15 cellular contexts compared by ENCODE assay signal in the genomic region with DNA sequence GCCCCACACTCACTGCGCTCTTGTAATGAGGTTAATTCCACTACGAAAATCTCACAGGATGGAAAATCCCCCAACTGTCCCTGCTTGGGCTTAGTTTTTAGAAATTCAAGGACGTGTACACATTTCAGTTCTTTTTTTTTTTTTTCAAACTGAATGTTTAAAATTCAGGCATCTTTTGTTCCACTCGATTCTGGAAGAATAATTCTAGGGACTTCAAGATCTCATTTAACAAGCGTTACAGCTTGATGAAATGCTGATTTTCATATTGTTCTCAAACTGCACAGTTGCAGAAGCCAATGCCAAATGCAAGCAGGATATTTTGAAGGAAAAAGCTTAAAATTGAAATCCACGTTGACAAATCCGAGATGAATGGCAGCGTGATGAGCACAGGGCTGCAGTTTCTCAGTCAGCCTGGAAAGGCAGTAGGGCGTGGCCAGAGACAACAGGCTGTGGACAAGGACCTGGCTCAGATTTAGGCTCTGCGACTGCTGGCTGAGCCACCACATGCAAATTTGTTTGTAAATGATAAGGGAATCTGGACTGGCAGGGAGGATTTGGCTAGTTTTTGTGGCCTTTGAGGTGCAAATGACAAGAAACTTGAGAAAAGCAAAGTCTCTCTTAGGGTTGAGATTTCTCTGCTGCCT.
DNase-seq lines count a peak whose midpoint lies in the region; ATAC-seq, FAIRE-seq and TF ChIP-seq lines count a peak whose summit lies in the region.
"Had no signal": no experiment of that assay in that cellular context is flagged by ENCODE, and none has a peak within 500 bp of the region (broad histone marks: within the 10 kb centered on the region; RNA-seq: fewer than 3 reads in every experiment).

No MANE protein-coding gene starts in this region.

- H4K8ac ChIP-seq in mesenchymal stem cell (ENCODE audit: low read length), result no peak overlapping the region

- no peak for TF ChIP-seq CTCF in K562 (IDR thresholded peaks at IDR 0.05 in 2 of 3, conservative IDR thresholded peaks at IDR 0.05 in 1 of 3; ENCODE audit: insufficient read depth in 2 of 3, low read depth in 1 of 3, low read length in 3 of 3)
- peak in 1 of 6 experiments; percentile 10 for TF ChIP-seq CTCF in thyroid gland (IDR thresholded peaks at IDR 0.05)

- no peak for TF ChIP-seq POLR2A in K562 (conservative IDR thresholded peaks at IDR 0.05)
- no peak for TF ChIP-seq POLR2A in thyroid gland (IDR thresholded peaks at IDR 0.05)

- CTCF ChIA-PET in K562 (lab: Yijun Ruan, JAX; ENCODE audit: low intra/inter-chr PET ratio), result no interaction called here

- H3K9ac ChIP-seq in K562 (ENCODE audit: insufficient read depth in 1 of 2, low read depth in 2 of 2, low read length in 2 of 2) (no peak overlapping the region), mesenchymal stem cell (ENCODE audit: low read length) (no peak overlapping the region)

- H3K14ac ChIP-seq in mesenchymal stem cell (ENCODE audit: low read length in 2 of 2), result no peak overlapping the region

- WGBS in K562 (ENCODE audit: insufficient coverage, low coverage, missing lambda C conversion rate), result 1% methylated on average over 10 of the region's 10 CpGs
- WGBS in mesenchymal stem cell, result 75% methylated on average over 10 of the region's 10 CpGs
- 45 to 59% methylated on average over 10 of the region's 10 CpGs for WGBS in thyroid gland, 2 donors

- H3K27me3 ChIP-seq in K562 (ENCODE audit: control insufficient read depth in 2 of 2, insufficient read depth in 2 of 2, low read length in 2 of 2) (peaks cover 33 to 56% of the 10 kb centered on the region in 2 experiments; a peak in 4 of 5 replicates), mesenchymal stem cell (ENCODE audit: control insufficient read depth in 1 of 2, insufficient read depth in 1 of 2, low read length in 2 of 2) (peaks cover 5 to 13% of the 10 kb centered on the region in 2 experiments), thyroid gland (no peaks in the 10 kb centered on the region)
- H3K27me3 ChIP-seq: BE2C, Peyer's patch had no signal

- H2BK5ac ChIP-seq in mesenchymal stem cell (ENCODE audit: low read depth, low read length, poor library complexity, severe bottlenecking), result no peak overlapping the region

- H3K79me1 ChIP-seq in mesenchymal stem cell (replicated peaks; ENCODE audit: low read length, poor library complexity, severe bottlenecking), result no peaks in the 10 kb centered on the region

- no peak overlapping the region for H4K91ac ChIP-seq in mesenchymal stem cell (ENCODE audit: low read length)

- no peak for TF ChIP-seq RAD21 in K562 (CRISPR knock-in tag; conservative IDR thresholded peaks at IDR 0.05 in 1 of 2, IDR thresholded peaks at IDR 0.05 in 1 of 2)

- no peak overlapping the region for H3K4ac ChIP-seq in mesenchymal stem cell (ENCODE audit: low read depth in 1 of 2, low read length in 2 of 2)

- no peak overlapping the region for H3K27ac Mint-ChIP-seq in stimulated activated memory B cell treated with anti-CD40 and anti-IgM and Interleukin-4, amounts not matched to agents 10 μg/mL and 1 μg/mL and 100 μg/mL, for 72 hours
- H3K27ac Mint-ChIP-seq: CD4-positive, alpha-beta memory T cell had no signal

- intact Hi-C loops in K562 (cut with micrococcal nuclease), result no loop called here
- intact Hi-C loops in thyroid gland (cut with DNase I), result loop anchor here (10.0 kb wide), 1 partner anchor 102 kb away; no protein-coding TSS in a partner anchor
- intact Hi-C loops in Right ventricle myocardium superior (cut with DNase I), result no loop called here

- no TSS peak for BruUV-seq in K562 (replicated peaks; lab: Mats Ljungman, UMichigan)

- no peak overlapping the region for H2BK15ac ChIP-seq in mesenchymal stem cell (ENCODE audit: low read depth, poor library complexity, severe bottlenecking)

- no peaks in the 10 kb centered on the region for H3K9me1 ChIP-seq in K562 (ENCODE audit: control insufficient read depth, insufficient read depth, low read length)

- no peaks in the 10 kb centered on the region for H3K9me3 Mint-ChIP-seq in stimulated activated memory B cell treated with anti-CD40 and anti-IgM and Interleukin-4, amounts not matched to agents 10 μg/mL and 1 μg/mL and 100 μg/mL, for 72 hours
- H3K9me3 Mint-ChIP-seq: CD4-positive, alpha-beta memory T cell had no signal

- H3K36me3 ChIP-seq in K562 (ENCODE audit: control insufficient read depth, insufficient read depth, low read length), result no peaks in the 10 kb centered on the region
- no peaks in the 10 kb centered on the region for H3K36me3 ChIP-seq in mesenchymal stem cell (ENCODE audit: control insufficient read depth in 1 of 2, insufficient read depth in 2 of 2, low read depth in 1 of 2, low read length in 2 of 2)
- H3K36me3 ChIP-seq in thyroid gland, result no peaks in the 10 kb centered on the region
- H3K36me3 ChIP-seq: BE2C, Peyer's patch had no signal

- H3K4me1 ChIP-seq in K562 (replicated peaks in 1 of 2; ENCODE audit: control insufficient read depth in 2 of 2, insufficient read depth in 2 of 2, low read length in 2 of 2) (peaks cover 0 to 3% of the 10 kb centered on the region in 2 experiments; a peak in 1 of 5 replicates), mesenchymal stem cell (ENCODE audit: control insufficient read depth, insufficient read depth, low read depth, low read length) (peaks cover 35% of the 10 kb centered on the region), thyroid gland (peaks cover 14 to 34% of the 10 kb centered on the region in 2 donors)
- H3K4me1 ChIP-seq: BE2C, Peyer's patch had no signal

- no peak overlapping the region for H2BK12ac ChIP-seq in mesenchymal stem cell (ENCODE audit: low read length in 2 of 2)

- in situ Hi-C loops in K562 (cut with MboI), result no loop called here

- no peaks in the 10 kb centered on the region for H3K4me1 Mint-ChIP-seq in stimulated activated memory B cell treated with anti-CD40 and anti-IgM and Interleukin-4, amounts not matched to agents 10 μg/mL and 1 μg/mL and 100 μg/mL, for 72 hours
- H3K4me1 Mint-ChIP-seq: CD4-positive, alpha-beta memory T cell had no signal

- no peaks in the 10 kb centered on the region for H3K36me3 Mint-ChIP-seq in stimulated activated memory B cell treated with anti-CD40 and anti-IgM and Interleukin-4, amounts not matched to agents 10 μg/mL and 1 μg/mL and 100 μg/mL, for 72 hours
- H3K36me3 Mint-ChIP-seq: CD4-positive, alpha-beta memory T cell had no signal

- FAIRE-seq in K562 (lab: Jason Lieb, UNC), result peak; percentile 46

- no peak overlapping the region for H3K23ac ChIP-seq in mesenchymal stem cell (ENCODE audit: low read length in 2 of 2)

- H3K4me3 ChIP-seq in K562 (no peak overlapping the region), mesenchymal stem cell (ENCODE audit: insufficient read depth in 1 of 2, low read depth in 1 of 2, low read length in 2 of 2) (no peak overlapping the region), thyroid gland (replicated peaks in 1 of 3) (no peak overlapping the region)
- H3K4me3 ChIP-seq: Peyer's patch had no signal

- H2AFZ ChIP-seq in K562 (ENCODE audit: low read depth, low read length) (no peak overlapping the region), mesenchymal stem cell (ENCODE audit: low read depth, low read length) (no peak overlapping the region)

- no peak for TF ChIP-seq EP300 in K562 (IDR thresholded peaks at IDR 0.05; ENCODE audit: low read length)

- H3K27ac ChIP-seq in K562 (ENCODE audit: extremely low read depth, low read depth, low read length) (no peak overlapping the region), mesenchymal stem cell (ENCODE audit: low read length, poor library complexity, severe bottlenecking) (no peak overlapping the region), thyroid gland (peak overlapping the region; percentile 5 to 83 (median 61))
- H3K27ac ChIP-seq: Peyer's patch had no signal

- no peak for ATAC-seq in K562
- no peak for ATAC-seq in Right ventricle myocardium superior (ENCODE audit: poor library complexity)
- no peak for ATAC-seq in stimulated activated memory B cell treated with anti-CD40 and anti-IgM and Interleukin-4, amounts not matched to agents 10 μg/mL and 1 μg/mL and 100 μg/mL, for 72 hours

- H3K4me2 ChIP-seq in K562 (ENCODE audit: insufficient read depth, low read length) (no peak overlapping the region), mesenchymal stem cell (ENCODE audit: low read length, poor library complexity, severe bottlenecking) (no peak overlapping the region)

- H2BK120ac ChIP-seq in mesenchymal stem cell (ENCODE audit: low read depth, low read length), result no peak overlapping the region

- peak; percentile 94 to 99 for DNase-seq in NCI-H526 (lab: John Stamatoyannopoulos, UW)
- DNase-seq in K562 (ENCODE audit: extremely low read depth in 1 of 4, low spot score in 3 of 4), result peak in 2 of 4 experiments; percentile 45 to 48
- no peak for DNase-seq in mesenchymal stem cell
- DNase-seq in thyroid gland, result peak; percentile 28 to 50
- DNase-seq in NCI-H2171 treated with DMSO at 0.1 percent for 48 hours (lab: John Stamatoyannopoulos, UW), result no peak
- no peak for DNase-seq in Right ventricle myocardium superior
- DNase-seq: BE2C; CD4-positive, alpha-beta memory T cell; H7; NCI-H1436 treated with DMSO at 0.1 percent for 48 hours; NCI-H2081; NCI-H524 treated with DMSO at 0.1 percent for 48 hours; Peyer's patch; SHP77 had no signal

- no peak overlapping the region for H3K18ac ChIP-seq in mesenchymal stem cell (ENCODE audit: low read depth in 1 of 2, low read length in 2 of 2)

- H3K27me3 Mint-ChIP-seq in stimulated activated memory B cell treated with anti-CD40 and anti-IgM and Interleukin-4, amounts not matched to agents 10 μg/mL and 1 μg/mL and 100 μg/mL, for 72 hours, result peaks cover 27% of the 10 kb centered on the region

- peak overlapping the region; percentile 83 for H2AK5ac ChIP-seq in mesenchymal stem cell (ENCODE audit: low read length, severe bottlenecking)

- H3K4me3 Mint-ChIP-seq in stimulated activated memory B cell treated with anti-CD40 and anti-IgM and Interleukin-4, amounts not matched to agents 10 μg/mL and 1 μg/mL and 100 μg/mL, for 72 hours, result no peak overlapping the region
- H3K4me3 Mint-ChIP-seq: CD4-positive, alpha-beta memory T cell had no signal

- H3K9me3 ChIP-seq in K562 (replicated peaks; ENCODE audit: control insufficient read depth, insufficient read depth, low read depth, low read length) (no peaks in the 10 kb centered on the region), mesenchymal stem cell (ENCODE audit: control insufficient read depth, low read length) (no peaks in the 10 kb centered on the region), thyroid gland (no peaks in the 10 kb centered on the region)
- H3K9me3 ChIP-seq: BE2C, Peyer's patch had no signal

- no peaks in the 10 kb centered on the region; the same call in 1 of the 2 replicates for H4K20me1 ChIP-seq in K562 (replicated peaks; ENCODE audit: control insufficient read depth, insufficient read depth, low read length)

- no peaks in the 10 kb centered on the region for H3K79me2 ChIP-seq in K562 (ENCODE audit: control insufficient read depth, insufficient read depth, low read length)

- POLR2A ChIA-PET in K562 (lab: Yijun Ruan, JAX), result no interaction called here

Comparison
In these comparisons a context has a peak if more than half of its experiments do, and no peak if none do; other contexts are left out.
1. DNase-seq: peak in NCI-H526 (2 of 2) and thyroid gland (2 of 2); none in mesenchymal stem cell (single experiment), NCI-H2171 treated with DMSO at 0.1 percent for 48 hours (single experiment) and Right ventricle myocardium superior (single experiment).
2. H3K27ac ChIP-seq: peak in thyroid gland (3 of 3); none in K562 (single experiment) and mesenchymal stem cell (single experiment).